8 cellular contexts compared by ENCODE assay signal in genomic region chr11:78168539-78169477, GRCh38. TPM values are rescaled to one million over a fixed set of nuclear protein-coding genes. Genes with fewer than 3 reads are reported as not detected.
DNase-seq lines count a peak whose midpoint lies in the region; ATAC-seq and TF ChIP-seq lines count a peak whose summit lies in the region.

No MANE protein-coding gene starts in this region.

- H3K4me3 ChIP-seq in lung (no peak overlapping the region), testis (no peak overlapping the region)

- WGBS in lung, 2 donors: 45 to 71% methylated on average over 17 of the region's 17 CpGs
- WGBS in testis, 2 donors: 39 to 52% methylated on average over 8 to 17 of the region's 17 CpGs

- peak; percentile 32 for ATAC-seq in lung (ENCODE audit: insufficient read depth, low FRiP score)
- ATAC-seq in HG02981 (IDR thresholded peaks at IDR 0.05; ENCODE audit: unreplicated experiment): no peak

- DNase-seq in LHCN-M2 (ENCODE audit: low read depth): peak; percentile 47
- peak; percentile 19 for DNase-seq in endothelial cell (ENCODE audit: low spot score)
- DNase-seq in lung (ENCODE audit: low spot score): peak; percentile 43
- DNase-seq in testis: peak; percentile 65
- no peak for DNase-seq in globus pallidus (ENCODE audit: low spot score)
- DNase-seq in HuH-7 (ENCODE audit: low spot score): no peak
- no peak for DNase-seq in activated CD4-positive, alpha-beta T cell treated with anti-CD3 and anti-CD28 coated beads, Interleukin-2, amount 50 U/mL, for 48 hours

- H3K9me3 ChIP-seq in lung (ENCODE audit: control insufficient read depth in 2 of 2, insufficient read depth in 1 of 2, low read length in 1 of 2) (no peaks in the 10 kb centered on the region), testis (no peaks in the 10 kb centered on the region)

- H3K4me1 ChIP-seq in lung (ENCODE audit: control insufficient read depth in 2 of 2, insufficient read depth in 2 of 2, low read length in 2 of 2): peaks cover 7% of the 10 kb centered on the region in 2 donors
- peaks cover 32% of the 10 kb centered on the region for H3K4me1 ChIP-seq in testis

- H3K27me3 ChIP-seq in lung (ENCODE audit: control insufficient read depth, insufficient read depth) (no peaks in the 10 kb centered on the region), testis (no peaks in the 10 kb centered on the region)

- no peak for TF ChIP-seq CTCF in endothelial cell (IDR thresholded peaks at IDR 0.05; ENCODE audit: unreplicated experiment)
- no peak for TF ChIP-seq CTCF in lung (IDR thresholded peaks at IDR 0.05; ENCODE audit: control extremely low read depth, extremely low read depth)
- TF ChIP-seq CTCF in testis (IDR thresholded peaks at IDR 0.05): no peak

- H3K9me3 Mint-ChIP-seq in endothelial cell (ENCODE audit: unreplicated experiment): no peaks in the 10 kb centered on the region

- H3K27me3 Mint-ChIP-seq in endothelial cell (ENCODE audit: unreplicated experiment): peaks cover 3% of the 10 kb centered on the region

- H3K36me3 Mint-ChIP-seq in endothelial cell (ENCODE audit: low read depth, unreplicated experiment): peaks cover 24% of the 10 kb centered on the region

- H3K4me3 Mint-ChIP-seq in endothelial cell (ENCODE audit: unreplicated experiment): peak overlapping the region; percentile 24

- peak overlapping the region; percentile 74 for H3K27ac Mint-ChIP-seq in endothelial cell (ENCODE audit: unreplicated experiment)

- intact Hi-C loops in testis (cut with DNase I; ENCODE audit: low total_unique reads): no loop called here

- peak overlapping the region; percentile 69 to 86 for H3K27ac ChIP-seq in lung (ENCODE audit: low read depth in 1 of 2, low read length in 1 of 2)
- peak overlapping the region; percentile 70 to 87 for H3K27ac ChIP-seq in testis

- H3K4me1 Mint-ChIP-seq in endothelial cell (ENCODE audit: unreplicated experiment): peaks cover 13% of the 10 kb centered on the region

- H3K36me3 ChIP-seq in lung (ENCODE audit: control insufficient read depth in 2 of 2, insufficient read depth in 2 of 2, low read length in 2 of 2) (peaks cover 0 to 13% of the 10 kb centered on the region in 2 donors), testis (ENCODE audit: low read depth, missing control alignments) (no peaks in the 10 kb centered on the region)

- TF ChIP-seq POLR2A in testis (IDR thresholded peaks at IDR 0.05): no peak

RNA-seq across cellular contexts. Expression of gene KCTD21, which starts 19.6 kb away (rescaled TPM):
- total RNA-seq in LHCN-M2 (2014; rRNA removed) (7.2 and 7.6 TPM in 2 replicates), endothelial cell (ENCODE audit: unreplicated experiment) (11.4 TPM), lung (10 to 100 TPM in 1 of 2 donors, 1 to 10 TPM in 1; 8.9 to 10.8 TPM), testis (10 to 100 TPM; 14.2 to 14.7 TPM)
- polyA plus RNA-seq in LHCN-M2 (2012): 8.0 TPM
- polyA plus RNA-seq in lung (1 to 10 TPM; 4.1 to 6.1 TPM), testis (ENCODE audit: insufficient read depth, low read depth, low replicate concordance) (10.2 TPM)

RNA-seq across cellular contexts. Expression of gene USP35, which starts 19.9 kb away (rescaled TPM):
- total RNA-seq in LHCN-M2 (2014; rRNA removed): 6.6 and 7.2 TPM in 2 replicates
- polyA plus RNA-seq in LHCN-M2 (2012): 4.4 TPM
- total RNA-seq in endothelial cell (ENCODE audit: unreplicated experiment): 26.0 TPM
- 1 to 10 TPM; 4.9 to 9.6 TPM for total RNA-seq in lung
- 1 to 10 TPM; 4.9 to 6.2 TPM for polyA plus RNA-seq in lung
- total RNA-seq in testis: 10 to 100 TPM; 25.8 to 33.5 TPM
- polyA plus RNA-seq in testis (ENCODE audit: insufficient read depth, low read depth, low replicate concordance): 10.5 TPM

RNA-seq across cellular contexts. Expression of gene ALG8, which starts 29.4 kb away (rescaled TPM):
- total RNA-seq in LHCN-M2 (2014; rRNA removed) (71.2 and 83.8 TPM in 2 replicates), endothelial cell (ENCODE audit: unreplicated experiment) (31.4 TPM), lung (10 to 100 TPM; 34.8 to 36.2 TPM), testis (10 to 100 TPM; 61.2 to 61.5 TPM)
- 38.6 TPM for polyA plus RNA-seq in LHCN-M2 (2012)
- polyA plus RNA-seq in lung (10 to 100 TPM; 25.1 to 62.8 TPM), testis (ENCODE audit: insufficient read depth, low read depth, low replicate concordance) (115 TPM)

Comparison
In these comparisons a context has a peak if more than half of its experiments do, and no peak if none do; other contexts are left out.
1. DNase-seq: peak in LHCN-M2 (single experiment), endothelial cell (single experiment), lung (single experiment) and testis (single experiment); none in globus pallidus (single experiment), HuH-7 (single experiment) and activated CD4-positive, alpha-beta T cell treated with anti-CD3 and anti-CD28 coated beads, Interleukin-2, amount 50 U/mL, for 48 hours (0 of 2).